Comparison of ENCODE assay signal across 27 cellular contexts in genomic region chr5:133756756-133757155, GRCh38.
"Had no signal": no experiment of that assay in that cellular context is flagged by ENCODE, and none has a peak within 500 bp of the region (broad histone marks: within the 10 kb centered on the region; RNA-seq: fewer than 3 reads in every experiment).

No MANE protein-coding gene starts in this region.

- H3K4me3 ChIP-seq: left lung, lower lobe of right lung, neural progenitor cell, ovary, right atrium auricular region, right lobe of liver, smooth muscle cell, stomach, testis, thyroid gland, transverse colon, upper lobe of right lung had no signal

- H3K27ac Mint-ChIP-seq: nephron; neural progenitor cell; progenitor cell of endocrine pancreas; stimulated activated naive B cell treated with anti-CD40 and anti-IgM and Interleukin-4, amounts not matched to agents 10 μg/mL and 1 μg/mL and 100 μg/mL, for 72 hours had no signal

- H3K27me3 ChIP-seq: left lung, ovary, right atrium auricular region, right lobe of liver, testis, thyroid gland had no signal

- ATAC-seq: left colon; left lung; lower lobe of right lung; naive thymus-derived CD8-positive, alpha-beta T cell; right lobe of liver; stimulated activated naive B cell treated with anti-CD40 and anti-IgM and Interleukin-4, amounts not matched to agents 10 μg/mL and 1 μg/mL and 100 μg/mL, for 72 hours; stimulated activated naive CD8-positive, alpha-beta T cell treated with anti-CD3 and anti-CD28 coated beads, Interleukin-15, Interleukin-2, amounts not matched to agents 100 U/mL and 50 U/mL, for 24 hours; upper lobe of right lung had no signal

- H3K9me3 Mint-ChIP-seq: naive thymus-derived CD8-positive, alpha-beta T cell; neural progenitor cell had no signal

- H3K36me3 ChIP-seq: left lung, lower lobe of right lung, neural progenitor cell, neutrophil, ovary, right atrium auricular region, right lobe of liver, stomach, thyroid gland, transverse colon, upper lobe of right lung had no signal

- H3K36me3 Mint-ChIP-seq: naive thymus-derived CD8-positive, alpha-beta T cell; neural progenitor cell; stimulated activated naive B cell treated with anti-CD40 and anti-IgM and Interleukin-4, amounts not matched to agents 10 μg/mL and 1 μg/mL and 100 μg/mL, for 72 hours had no signal

- H3K4me3 Mint-ChIP-seq: naive thymus-derived CD8-positive, alpha-beta T cell; neural progenitor cell; stimulated activated naive B cell treated with anti-CD40 and anti-IgM and Interleukin-4, amounts not matched to agents 10 μg/mL and 1 μg/mL and 100 μg/mL, for 72 hours had no signal

- H3K9me3 ChIP-seq: left lung, lower lobe of right lung, neutrophil, ovary, right atrium auricular region, right lobe of liver, stomach, testis, thyroid gland, transverse colon, upper lobe of right lung had no signal

- H3K27ac ChIP-seq: left lung, lower lobe of right lung, neural progenitor cell, neutrophil, ovary, right atrium auricular region, right lobe of liver, stomach, testis, thyroid gland, transverse colon, upper lobe of right lung had no signal

- H3K4me1 ChIP-seq: left lung, lower lobe of right lung, neural progenitor cell, right atrium auricular region, right lobe of liver, stomach, testis, thyroid gland, transverse colon, upper lobe of right lung had no signal

- DNase-seq: hippocampal formation; kidney glomerular epithelial cell; left colon; left lung; lower lobe of right lung; mammary epithelial cell; mesenchymal stem cell; naive thymus-derived CD8-positive, alpha-beta T cell; occipital lobe; ovary; right lobe of liver; stimulated activated CD4-positive, alpha-beta T cell treated with anti-CD3 and anti-CD28 coated beads, Interleukin-15, amount 100 ng/mL, for 24 hours; stimulated activated CD4-positive, alpha-beta T cell treated with anti-CD3 and anti-CD28 coated beads, Interleukin-2, amount 100 ng/mL, for 24 hours; stimulated activated CD4-positive, alpha-beta T cell treated with anti-CD3 and anti-CD28 coated beads, Interleukin-4, amount 100 ng/mL, for 1 hour; stimulated activated naive B cell treated with anti-CD40 and anti-IgM and Interleukin-4, amounts not matched to agents 10 μg/mL and 1 μg/mL and 100 μg/mL, for 72 hours; stimulated activated naive CD8-positive, alpha-beta T cell treated with anti-CD3 and anti-CD28 coated beads, Interleukin-15, Interleukin-2, amounts not matched to agents 100 U/mL and 50 U/mL, for 24 hours; stomach; testis; thyroid gland; transverse colon; upper lobe of right lung had no signal
